Comparison of ENCODE assay signal across 9 cellular contexts in genomic region chr19:57321746-57322145, GRCh38. TPM values are rescaled to one million over a fixed set of nuclear protein-coding genes. Genes with fewer than 3 reads are reported as not detected.
DNase-seq lines count a peak whose midpoint lies in the region; ATAC-seq and TF ChIP-seq lines count a peak whose summit lies in the region.
"Had no signal": no experiment of that assay in that cellular context is flagged by ENCODE, and none has a peak within 500 bp of the region (broad histone marks: within the 10 kb centered on the region; RNA-seq: fewer than 3 reads in every experiment).

No MANE protein-coding gene starts in this region.

- CTCF ChIA-PET in WTC11 (lab: Charles Lee) = no interaction called here

- peaks cover 4% of the 10 kb centered on the region for H3K4me1 ChIP-seq in iPS-15b (ENCODE audit: control insufficient read depth, insufficient read depth, low read length)
- peaks cover 19% of the 10 kb centered on the region for H3K4me1 ChIP-seq in stomach smooth muscle (ENCODE audit: control insufficient read depth, insufficient read depth, low read length)

- peaks cover 29% of the 10 kb centered on the region for H3K4me1 Mint-ChIP-seq in activated naive CD4-positive, alpha-beta T cell treated with anti-CD3 and anti-CD28 coated beads, Interleukin-2, amount 50 U/mL, for 24 hours
- peaks cover 18% of the 10 kb centered on the region for H3K4me1 Mint-ChIP-seq in WTC11

- no peaks in the 10 kb centered on the region for H3K9me3 ChIP-seq in iPS-15b (ENCODE audit: control insufficient read depth, insufficient read depth, low read length)
- H3K9me3 ChIP-seq in stomach smooth muscle (ENCODE audit: control insufficient read depth in 2 of 2, low read length in 2 of 2) = peaks cover 3 to 4% of the 10 kb centered on the region in 2 donors

- POLR2A ChIA-PET in WTC11 (lab: Charles Lee) = interaction anchor here (1.6 kb wide), 1 partner anchor 29 kb away, joined by 3 read pairs; no protein-coding TSS in a partner anchor

- no peak for TF ChIP-seq CTCF in WTC11 (IDR thresholded peaks at IDR 0.05)

- H3K36me3 ChIP-seq in iPS-15b (ENCODE audit: control insufficient read depth, insufficient read depth, low read length) (peaks cover 16% of the 10 kb centered on the region), stomach smooth muscle (ENCODE audit: control insufficient read depth in 2 of 2, insufficient read depth in 2 of 2, low read length in 2 of 2) (peaks cover 29 to 37% of the 10 kb centered on the region in 2 donors)

- H3K27ac Mint-ChIP-seq in activated naive CD4-positive, alpha-beta T cell treated with anti-CD3 and anti-CD28 coated beads, Interleukin-2, amount 50 U/mL, for 24 hours = no peak overlapping the region
- H3K27ac Mint-ChIP-seq in WTC11 = no peak overlapping the region; the same call in 1 of the 2 replicates

- H3K27ac ChIP-seq in stomach smooth muscle (ENCODE audit: low read length) = no peak overlapping the region

- peaks cover 23% of the 10 kb centered on the region for H3K9me3 Mint-ChIP-seq in activated naive CD4-positive, alpha-beta T cell treated with anti-CD3 and anti-CD28 coated beads, Interleukin-2, amount 50 U/mL, for 24 hours
- H3K9me3 Mint-ChIP-seq in WTC11 = no peaks in the 10 kb centered on the region

- peak overlapping the region; percentile 64 for H3K4me3 ChIP-seq in iPS-15b (ENCODE audit: low read depth, low read length)
- H3K4me3 ChIP-seq in stomach smooth muscle (ENCODE audit: low read length in 2 of 2) = peak overlapping the region; percentile 75 to 92

- H3K36me3 Mint-ChIP-seq in activated naive CD4-positive, alpha-beta T cell treated with anti-CD3 and anti-CD28 coated beads, Interleukin-2, amount 50 U/mL, for 24 hours = peaks cover 48% of the 10 kb centered on the region
- H3K36me3 Mint-ChIP-seq in WTC11 = peaks cover 24% of the 10 kb centered on the region

- peaks cover 5% of the 10 kb centered on the region for H3K27me3 Mint-ChIP-seq in activated naive CD4-positive, alpha-beta T cell treated with anti-CD3 and anti-CD28 coated beads, Interleukin-2, amount 50 U/mL, for 24 hours
- H3K27me3 Mint-ChIP-seq in WTC11 (ENCODE audit: low read depth) = peaks cover 7% of the 10 kb centered on the region

- H3K27me3 ChIP-seq in iPS-15b (ENCODE audit: control insufficient read depth, insufficient read depth, low read length) = peaks cover under 1% of the 10 kb centered on the region
- peaks cover 0 to 4% of the 10 kb centered on the region in 2 donors for H3K27me3 ChIP-seq in stomach smooth muscle (ENCODE audit: control insufficient read depth in 1 of 2, insufficient read depth in 2 of 2, low read length in 2 of 2)

- H3K9ac ChIP-seq in iPS-15b (ENCODE audit: low read depth, low read length) (no peak overlapping the region), stomach smooth muscle (ENCODE audit: low read length in 2 of 2) (peak overlapping the region; percentile 95 to 96)

- DNase-seq in activated naive CD4-positive, alpha-beta T cell (lab: John Stamatoyannopoulos, UW) = no peak
- DNase-seq in WTC11 (ENCODE audit: low spot score) (no peak), RPMI8226 (no peak), retina (no peak)
- DNase-seq: NCI-H2029 treated with DMSO at 0.1 percent for 48 hours had no signal

- no peak for ATAC-seq in WTC11
- no peak for ATAC-seq in HG03442 (IDR thresholded peaks at IDR 0.05; ENCODE audit: unreplicated experiment)

- peak overlapping the region; percentile 97 for H3K4me3 Mint-ChIP-seq in activated naive CD4-positive, alpha-beta T cell treated with anti-CD3 and anti-CD28 coated beads, Interleukin-2, amount 50 U/mL, for 24 hours
- H3K4me3 Mint-ChIP-seq in WTC11 = peak overlapping the region; percentile 87

TF ChIP-seq in WTC11, 78 proteins besides CTCF, POLR2A, EP300 and RAD21 (continues in another document):
- TF ChIP-seq MYBL2 (CRISPR knock-in tag; IDR thresholded peaks at IDR 0.05) (no peak), FOXP4 (CRISPR knock-in tag; IDR thresholded peaks at IDR 0.05) (no peak), OVOL2 (CRISPR knock-in tag; IDR thresholded peaks at IDR 0.05; ENCODE audit: borderline replicate concordance) (no peak), GRHL2 (CRISPR knock-in tag; IDR thresholded peaks at IDR 0.05; ENCODE audit: insufficient replicate concordance, severe bottlenecking) (no peak), ERG (CRISPR knock-in tag; IDR thresholded peaks at IDR 0.05) (no peak), TCF7 (CRISPR knock-in tag; IDR thresholded peaks at IDR 0.05; ENCODE audit: low read depth) (no peak), ATF2 (CRISPR knock-in tag; IDR thresholded peaks at IDR 0.05; ENCODE audit: borderline replicate concordance, low read depth) (no peak), FOXK1 (CRISPR knock-in tag; IDR thresholded peaks at IDR 0.05) (no peak), JUN (CRISPR knock-in tag; IDR thresholded peaks at IDR 0.05) (no peak), ZNF281 (CRISPR knock-in tag; IDR thresholded peaks at IDR 0.05) (no peak), CDX4 (CRISPR knock-in tag; IDR thresholded peaks at IDR 0.05; ENCODE audit: borderline replicate concordance) (no peak), HMGA2 (CRISPR knock-in tag; IDR thresholded peaks at IDR 0.05) (no peak)

RNA-seq across cellular contexts. Expression of gene ZNF543, which starts 1.5 kb away (rescaled TPM):
- total RNA-seq in WTC11 (2021) = 8.3 to 8.9 TPM (median 8.4 TPM) in 3 replicates

RNA-seq across cellular contexts. Expression of gene ZNF304, which starts 29.3 kb away (rescaled TPM):
- total RNA-seq in WTC11 (2021) = 10.4 to 11.0 TPM (median 10.8 TPM) in 3 replicates

RNA-seq across cellular contexts. Expression of gene ZNF460, which starts 41.5 kb away (rescaled TPM):
- total RNA-seq in WTC11 (2021) = 50.8 to 62.9 TPM (median 52.2 TPM) in 3 replicates

RNA-seq across cellular contexts. Expression of gene TRAPPC2B, which starts 41.6 kb away (rescaled TPM):
- total RNA-seq in WTC11 (2021) = 10.5 to 11.7 TPM (median 10.5 TPM) in 3 replicates

RNA-seq across cellular contexts. Expression of gene ZNF547, which starts 41.6 kb away (rescaled TPM):
- 2.3 to 2.7 TPM (median 2.4 TPM) in 3 replicates for total RNA-seq in WTC11 (2021)
